In the genomic region with DNA sequence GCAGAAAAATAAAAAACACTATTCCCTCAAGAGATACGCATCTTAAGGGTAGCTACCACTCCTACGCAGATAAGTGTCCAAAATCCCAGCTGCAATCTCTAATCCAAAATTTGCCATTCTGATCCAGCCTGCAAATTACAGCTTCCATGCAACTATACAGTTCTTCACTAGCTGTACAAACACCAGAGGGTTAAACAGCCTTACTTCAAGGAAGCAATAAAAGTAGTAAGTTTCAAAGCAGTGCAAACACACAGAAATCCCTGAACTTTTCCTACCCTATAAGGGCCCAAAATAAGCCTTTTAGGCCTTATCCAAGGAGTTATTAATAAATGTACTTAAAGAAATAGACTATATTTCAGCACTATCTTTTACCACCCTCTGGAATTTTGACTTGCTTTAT, we compare ENCODE assay signal across 20 cellular contexts.
"Had no signal": no experiment of that assay in that cellular context is flagged by ENCODE, and none has a peak within 500 bp of the region (broad histone marks: within the 10 kb centered on the region; RNA-seq: fewer than 3 reads in every experiment).

No MANE protein-coding gene starts in this region.

- H3K27ac ChIP-seq: coronary artery, heart left ventricle, neural progenitor cell, ovary, right atrium auricular region, sigmoid colon, skin epidermis, stomach had no signal

- H2AFZ ChIP-seq: neural progenitor cell had no signal

- H3K27ac Mint-ChIP-seq: natural killer cell treated with Interleukin-12 subunit alpha and Interleukin-12 subunit beta and Interleukin-15 and Interleukin-18, amount 100 ng/mL, for 72 hours; neural progenitor cell had no signal

- ATAC-seq: heart left ventricle; natural killer cell treated with Interleukin-12 subunit alpha and Interleukin-12 subunit beta and Interleukin-15 and Interleukin-18, amount 100 ng/mL, for 72 hours had no signal

- H3K9me3 ChIP-seq: heart left ventricle, ovary, right atrium auricular region, sigmoid colon, stomach, thoracic aorta had no signal

- H3K9ac ChIP-seq: neural progenitor cell had no signal

- H3K9me3 Mint-ChIP-seq: endodermal cell; natural killer cell treated with Interleukin-12 subunit alpha and Interleukin-12 subunit beta and Interleukin-15 and Interleukin-18, amount 100 ng/mL, for 72 hours; neural progenitor cell had no signal

- H3K4me3 Mint-ChIP-seq: endodermal cell; natural killer cell treated with Interleukin-12 subunit alpha and Interleukin-12 subunit beta and Interleukin-15 and Interleukin-18, amount 100 ng/mL, for 72 hours; neural progenitor cell had no signal

- H3K4me3 ChIP-seq: coronary artery, heart left ventricle, neural progenitor cell, ovary, right atrium auricular region, sigmoid colon, skin epidermis, stomach, thoracic aorta had no signal

- H3K36me3 ChIP-seq: ovary, thoracic aorta had no signal

- H3K27me3 ChIP-seq: heart left ventricle, neural progenitor cell, ovary, right atrium auricular region, sigmoid colon, stomach had no signal

- DNase-seq: effector CD4-positive, alpha-beta T cell; erythroblast; heart left ventricle; hippocampal formation; mammary epithelial cell; nucleus accumbens; ovary; sigmoid colon; stimulated activated CD4-positive, alpha-beta T cell treated with anti-CD3 and anti-CD28 coated beads, Interleukin-12 subunit alpha, Interleukin-12 subunit beta, amount 100 ng/mL, for 4 hours; stimulated activated naive CD4-positive, alpha-beta T cell; stomach; substantia nigra; trophoblast cell had no signal

- H3K4me2 ChIP-seq: neural progenitor cell had no signal

- H3K36me3 Mint-ChIP-seq: natural killer cell treated with Interleukin-12 subunit alpha and Interleukin-12 subunit beta and Interleukin-15 and Interleukin-18, amount 100 ng/mL, for 72 hours had no signal

- H3K27me3 Mint-ChIP-seq: natural killer cell treated with Interleukin-12 subunit alpha and Interleukin-12 subunit beta and Interleukin-15 and Interleukin-18, amount 100 ng/mL, for 72 hours had no signal
